In the genomic region with DNA sequence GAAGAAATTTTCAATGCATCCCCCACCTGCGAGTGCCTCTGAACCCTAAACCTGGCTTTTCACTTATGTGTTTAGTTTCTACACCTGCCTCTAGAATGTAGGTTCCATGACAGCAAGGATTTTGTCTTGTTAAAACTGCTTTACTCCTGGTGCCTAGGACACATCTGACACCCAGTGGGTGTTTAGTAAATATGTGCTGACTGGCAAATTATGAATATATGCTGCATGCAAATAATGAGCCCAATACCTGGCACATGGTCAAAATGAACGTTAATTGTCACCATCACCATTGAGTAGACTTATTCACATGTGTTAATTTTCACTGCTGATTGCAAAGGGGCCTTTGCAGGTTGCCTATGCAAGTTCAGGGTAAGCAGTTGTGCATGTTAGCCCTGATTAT, we compare ENCODE assay signal across 24 cellular contexts.
"Had no signal": no experiment of that assay in that cellular context is flagged by ENCODE, and none has a peak within 500 bp of the region (broad histone marks: within the 10 kb centered on the region; RNA-seq: fewer than 3 reads in every experiment).

No MANE protein-coding gene starts in this region.

- H3K27ac ChIP-seq: coronary artery, dorsolateral prefrontal cortex, esophagus muscularis mucosa, gastrocnemius medialis, heart right ventricle, left lung, lower lobe of right lung had no signal

- H3K36me3 Mint-ChIP-seq: mesothelial cell of epicardium, naive B cell had no signal

- H3K4me1 Mint-ChIP-seq: naive B cell had no signal

- H3K4me3 ChIP-seq: coronary artery, dorsolateral prefrontal cortex, esophagus muscularis mucosa, gastrocnemius medialis, heart right ventricle, left lung, lower lobe of right lung, mucosa of descending colon had no signal

- ATAC-seq: gastrocnemius medialis, heart right ventricle, left cardiac atrium, left lung, left ventricle myocardium superior, lower lobe of right lung, mucosa of descending colon had no signal

- H3K9me3 ChIP-seq: esophagus muscularis mucosa, gastrocnemius medialis, heart right ventricle, left lung, lower lobe of right lung, mucosa of descending colon had no signal

- H3K27ac Mint-ChIP-seq: mesothelial cell of epicardium, naive B cell had no signal

- H3K4me3 Mint-ChIP-seq: mesothelial cell of epicardium, naive B cell had no signal

- H3K27me3 Mint-ChIP-seq: naive B cell had no signal

- H3K9me3 Mint-ChIP-seq: mesothelial cell of epicardium had no signal

- H3K4me1 ChIP-seq: esophagus muscularis mucosa, gastrocnemius medialis, left lung, lower lobe of right lung had no signal

- FAIRE-seq: colon, endothelial cell of umbilical vein, islet of Langerhans, keratinocyte had no signal

- H3K36me3 ChIP-seq: esophagus muscularis mucosa, gastrocnemius medialis, heart right ventricle, left lung, lower lobe of right lung had no signal

- H3K27me3 ChIP-seq: esophagus muscularis mucosa, gastrocnemius medialis, heart right ventricle had no signal

- DNase-seq: dermis blood vessel endothelial cell; dorsolateral prefrontal cortex; effector CD4-positive, alpha-beta T cell; effector memory CD4-positive, alpha-beta T cell; foreskin melanocyte; gastrocnemius medialis; glutamatergic neuron; head of caudate nucleus; heart right ventricle; hippocampal formation; left cardiac atrium; left lung; left ventricle myocardium superior; lower lobe of right lung; mesenchymal stem cell; mucosa of descending colon; naive B cell had no signal
